In genomic region chr4:189615217-189615663, GRCh38 we compare ENCODE assay signal across 28 cellular contexts.
"Had no signal": no experiment of that assay in that cellular context is flagged by ENCODE, and none has a peak within 500 bp of the region (broad histone marks: within the 10 kb centered on the region; RNA-seq: fewer than 3 reads in every experiment).

No MANE protein-coding gene starts in this region.

- H3K27ac ChIP-seq: body of pancreas, epithelial cell of prostate, esophagus squamous epithelium, WERI-Rb-1 had no signal

- H3K4me1 ChIP-seq: body of pancreas, esophagus squamous epithelium had no signal

- H3K9me3 Mint-ChIP-seq: activated B cell treated with CpG ODN at 0.5 μM for 24 hours; activated CD8-positive, alpha-beta T cell treated with anti-CD3 and anti-CD28 coated beads for 36 hours; activated T-helper 17 cell treated with anti-CD3 and anti-CD28 coated beads, Interleukin-2, amount 50 U/mL, for 72 hours had no signal

- H3K4me3 Mint-ChIP-seq: activated B cell treated with CpG ODN at 0.5 μM for 24 hours; activated CD8-positive, alpha-beta T cell treated with anti-CD3 and anti-CD28 coated beads for 36 hours; activated naive CD8-positive, alpha-beta T cell; activated T-cell treated with anti-CD3 and anti-CD28 coated beads, Interleukin-2, amount 50 U/mL, for 4 hours; activated T-helper 17 cell treated with anti-CD3 and anti-CD28 coated beads, Interleukin-2, amount 50 U/mL, for 72 hours; effector memory CD8-positive, alpha-beta T cell; T-helper 17 cell; T-helper 2 cell treated with Interferon-gamma antibody and Interleukin-4, amounts not matched to agents 5 μg/mL and 100 μg/mL, for 36 hours had no signal

- H3K27me3 ChIP-seq: body of pancreas, esophagus squamous epithelium had no signal

- H3K4me1 Mint-ChIP-seq: activated B cell treated with CpG ODN at 0.5 μM for 24 hours; activated T-helper 17 cell treated with anti-CD3 and anti-CD28 coated beads, Interleukin-2, amount 50 U/mL, for 72 hours; T-helper 17 cell had no signal

- ATAC-seq: activated CD4-positive, CD25-positive, alpha-beta regulatory T cell treated with anti-CD3 and anti-CD28 coated beads, Interleukin-2, amount 50 U/mL, for 24 hours; activated CD8-positive, alpha-beta T cell treated with anti-CD3 and anti-CD28 coated beads for 36 hours; activated T-cell treated with anti-CD3 and anti-CD28 coated beads, Interleukin-2, amount 50 U/mL, for 4 hours; activated T-helper 17 cell treated with anti-CD3 and anti-CD28 coated beads, Interleukin-2, amount 50 U/mL, for 72 hours; body of pancreas; effector memory CD8-positive, alpha-beta T cell; T-helper 17 cell had no signal

- H3K27me3 Mint-ChIP-seq: activated B cell treated with CpG ODN at 0.5 μM for 24 hours; activated CD8-positive, alpha-beta T cell treated with anti-CD3 and anti-CD28 coated beads for 36 hours; activated naive CD8-positive, alpha-beta T cell; activated T-helper 17 cell treated with anti-CD3 and anti-CD28 coated beads, Interleukin-2, amount 50 U/mL, for 72 hours; effector memory CD8-positive, alpha-beta T cell; T-helper 17 cell had no signal

- H3K27ac Mint-ChIP-seq: activated B cell treated with CpG ODN at 0.5 μM for 24 hours; activated CD8-positive, alpha-beta T cell treated with anti-CD3 and anti-CD28 coated beads for 36 hours; activated naive CD8-positive, alpha-beta T cell; activated T-helper 17 cell treated with anti-CD3 and anti-CD28 coated beads, Interleukin-2, amount 50 U/mL, for 72 hours; effector memory CD8-positive, alpha-beta T cell; T-helper 17 cell; T-helper 2 cell treated with Interferon-gamma antibody and Interleukin-4, amounts not matched to agents 5 μg/mL and 100 μg/mL, for 36 hours had no signal

- DNase-seq: activated B cell treated with CpG ODN at 0.5 μM for 24 hours; activated CD4-positive, alpha-beta T cell treated with anti-CD3 and anti-CD28 coated beads for 48 hours; activated CD4-positive, alpha-beta T cell treated with anti-CD3 and anti-CD28 coated beads, Interleukin-2, amount 50 U/mL, for 1 hour; activated CD4-positive, alpha-beta T cell treated with anti-CD3 and anti-CD28 coated beads, Interleukin-2, amount 50 U/mL, for 48 hours; activated CD8-positive, alpha-beta memory T cell treated with anti-CD3 and anti-CD28 coated beads for 24 hours; activated CD8-positive, alpha-beta T cell treated with anti-CD3 and anti-CD28 coated beads for 36 hours; activated effector memory CD4-positive, alpha-beta T cell treated with Interleukin-2 at 50 U/mL for 16 hours; activated gamma-delta T cell treated with Interleukin-2 at 50 U/mL for 16 hours; activated naive CD4-positive, alpha-beta T cell treated with anti-CD3 and anti-CD28 coated beads, Interleukin-2, amount 50 U/mL, for 16 hours; activated naive CD4-positive, alpha-beta T cell treated with Interleukin-2 at 50 U/mL for 16 hours; activated T-cell treated with anti-CD3 and anti-CD28 coated beads, Interleukin-2, amount 50 U/mL, for 4 hours; amniotic stem cell; anterior cingulate cortex; body of pancreas; cortex of kidney; dermis blood vessel endothelial cell; effector CD4-positive, alpha-beta T cell; effector memory CD8-positive, alpha-beta T cell; esophagus squamous epithelium; T-helper 1 cell; T-helper 17 cell; T1000; WERI-Rb-1 had no signal

- H3K9me3 ChIP-seq: body of pancreas, esophagus squamous epithelium had no signal

- H3K4me3 ChIP-seq: body of pancreas, esophagus squamous epithelium had no signal

- H3K36me3 ChIP-seq: esophagus squamous epithelium, WERI-Rb-1 had no signal
